Comparison of ENCODE assay signal across 8 cellular contexts in genomic region chr1:182259229-182259872, GRCh38.
DNase-seq lines count a peak whose midpoint lies in the region; ATAC-seq lines count a peak whose summit lies in the region.

No MANE protein-coding gene starts in this region.

- ATAC-seq in HG02885 (IDR thresholded peaks at IDR 0.05; ENCODE audit: poor library complexity, unreplicated experiment) (peak; percentile 50), GM21526 (IDR thresholded peaks at IDR 0.05; ENCODE audit: low FRiP score, unreplicated experiment) (no peak)

- H3K9me3 Mint-ChIP-seq in immature natural killer cell = no peaks in the 10 kb centered on the region

- DNase-seq in GM03348 (ENCODE audit: low spot score) (peak; percentile 39), RPMI8226 (peak; percentile 98), immature natural killer cell (peak; percentile 69 to 88 (median 77)), NCI-H2171 (lab: John Stamatoyannopoulos, UW) (no peak)
- peak; percentile 13 for DNase-seq in activated T-helper 9 cell treated with anti-CD3 and anti-CD28 coated beads, Interleukin-2, amount 50 U/mL, for 16 hours (ENCODE audit: low read depth)
- DNase-seq in stimulated activated CD8-positive, alpha-beta memory T cell treated with anti-CD3 and anti-CD28 coated beads, Interleukin-4, amount 100 ng/mL, for 24 hours (ENCODE audit: low read depth) = peak; percentile 13

- H3K4me3 Mint-ChIP-seq in immature natural killer cell = peak overlapping the region; percentile 72 to 79 (median 76)

- H3K27me3 Mint-ChIP-seq in immature natural killer cell (ENCODE audit: low read depth in 3 of 3) = peaks cover 0 to 5% (median 3%) of the 10 kb centered on the region in 3 donors

- no peaks in the 10 kb centered on the region for H3K36me3 Mint-ChIP-seq in immature natural killer cell

- peak overlapping the region; percentile 84 to 98 (median 94) for H3K27ac Mint-ChIP-seq in immature natural killer cell

- H3K4me1 Mint-ChIP-seq in immature natural killer cell = peaks cover 25 to 34% of the 10 kb centered on the region in 2 donors
